In the genomic region with DNA sequence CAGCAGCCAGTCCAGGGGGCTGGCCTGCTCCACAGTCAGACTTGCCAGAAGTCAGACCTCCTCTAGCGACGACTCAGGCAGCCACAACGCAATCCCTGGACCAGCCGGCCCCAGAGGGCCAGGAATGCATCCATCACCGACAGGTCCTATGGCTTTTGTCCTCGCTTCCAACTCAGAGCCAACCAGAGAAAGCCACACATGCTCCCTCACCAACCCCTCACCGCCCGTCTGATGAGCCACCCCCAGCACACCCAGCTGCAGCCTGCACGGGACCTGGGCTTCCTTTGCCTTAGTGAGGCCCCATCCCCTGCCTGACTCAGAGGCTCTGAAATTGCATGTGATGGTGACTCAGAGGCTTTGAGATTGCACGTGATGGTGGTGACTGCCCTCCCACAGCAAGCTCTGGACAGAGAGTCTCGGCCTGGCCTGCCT, we compare ENCODE assay signal across 8 cellular contexts. TPM values are rescaled to one million over a fixed set of nuclear protein-coding genes. Genes with fewer than 3 reads are reported as not detected.
A peak's percentile ranks its signal among the peaks of the same experiment; 100 is the strongest.
DNase-seq lines count a peak whose midpoint lies in the region; ATAC-seq and TF ChIP-seq lines count a peak whose summit lies in the region.
"Not testable (repeated sequence)": the region's sequence is repeated elsewhere in the genome, so short reads cannot be mapped to it uniquely, and the experiment has no call there.

No MANE protein-coding gene starts in this region.

- DNase-seq in DMS53 (lab: John Stamatoyannopoulos, UW) (peak; percentile 64), GM23248 (peak; percentile 94), HT1080 (ENCODE audit: low read depth) (peak; percentile 99), astrocyte of the hippocampus (ENCODE audit: low read depth, low spot score) (peak; percentile 93), ovary (peak; percentile 50 to 81 (median 71)), testis (peak; percentile 80)
- DNase-seq in Right ventricle myocardium superior, result not testable (repeated sequence)

- peak overlapping the region; percentile 76 for H2AFZ ChIP-seq in GM23248

- intact Hi-C loops in Right ventricle myocardium superior (cut with DNase I); ovary (cut with DNase I); testis (cut with DNase I; ENCODE audit: low total_unique reads): not testable (repeated sequence)

- peak overlapping the region; percentile 67 for H3K9ac ChIP-seq in GM23248

- 2 to 3% methylated on average over 9 to 11 of the region's 11 CpGs for WGBS in GM23248 (ENCODE audit: low coverage in 1 of 2, low lambda C conversion rate in 2 of 2, missing lambda C conversion rate in 2 of 2), 2 experiments
- 13 to 35% (median 30%) methylated on average over 11 of the region's 11 CpGs for WGBS in ovary, 3 donors
- 70% methylated on average over 4 to 10 of the region's 11 CpGs for WGBS in testis, 2 donors

- not testable (repeated sequence) for H3K79me2 ChIP-seq in GM23248 (ENCODE audit: insufficient read depth)

- peak; percentile 96 for ATAC-seq in SK-N-SH treated with all-trans-retinoic acid at 6 μM for 48 hours
- ATAC-seq in Right ventricle myocardium superior (ENCODE audit: poor library complexity), result peak; percentile 51

- H3K4me3 ChIP-seq in GM23248, ovary, testis: not testable (repeated sequence)

- not testable (repeated sequence) for TF ChIP-seq EP300 in ovary (IDR thresholded peaks at IDR 0.05)

- TF ChIP-seq POLR2A in ovary (IDR thresholded peaks at IDR 0.05); testis (IDR thresholded peaks at IDR 0.05): not testable (repeated sequence)

- not testable (repeated sequence) for H3K9me2 ChIP-seq in GM23248 (ENCODE audit: insufficient read depth)

- H3K27ac ChIP-seq in GM23248 (peak overlapping the region; percentile 87), ovary (peak overlapping the region; percentile 33 to 66), testis (peak overlapping the region in 1 of 2 donors; percentile 59)

- not testable (repeated sequence) for H3K27me3 ChIP-seq in GM23248 (replicated peaks; ENCODE audit: insufficient read depth); ovary; testis

- not testable (repeated sequence) for H3K9me3 ChIP-seq in GM23248 (ENCODE audit: low read depth); ovary; testis

- H3K4me2 ChIP-seq in GM23248 (ENCODE audit: unreplicated experiment), result peak overlapping the region; percentile 49

- in situ Hi-C loops in GM23248 (cut with MboI), result not testable (repeated sequence)

- peaks cover 10% of the 10 kb centered on the region for H3K4me1 ChIP-seq in GM23248 (ENCODE audit: insufficient read depth)
- not testable (repeated sequence) for H3K4me1 ChIP-seq in ovary (ENCODE audit: insufficient read depth); testis

- not testable (repeated sequence) for H4K20me1 ChIP-seq in GM23248 (ENCODE audit: insufficient read depth)

- TF ChIP-seq CTCF in ovary (IDR thresholded peaks at IDR 0.05); testis (IDR thresholded peaks at IDR 0.05): not testable (repeated sequence)

- H3F3A ChIP-seq in GM23248 (ENCODE audit: insufficient read depth), result not testable (repeated sequence)

- not testable (repeated sequence) for H3K36me3 ChIP-seq in GM23248 (ENCODE audit: low read depth); ovary; testis (ENCODE audit: low read depth, missing control alignments)

RNA-seq across cellular contexts. Expression of a gene that starts 40.2 kb away (rescaled TPM):
- total RNA-seq in GM23248 (2014; rRNA removed; shearing (Covaris generic)), result 34.1 and 39.9 TPM in 2 replicates
- polyA plus RNA-seq in GM23248 (2016; fragmentation: Nextera tagmentation; extraction: Ambion mirVana) (33.4 and 42.7 TPM in 2 replicates), ovary (10 to 100 TPM; 62.4 to 87.6 TPM), testis (ENCODE audit: insufficient read depth, low read depth, low replicate concordance) (65.2 TPM)
- 47.4 and 59.7 TPM in 2 replicates for total RNA-seq in HT1080 (2014; rRNA removed; shearing (Covaris generic))
- 18.0 and 22.2 TPM in 2 replicates for polyA plus RNA-seq in HT1080 (2015; cell fraction: cytosol; rRNA removed)
- 139 and 168 TPM in 2 replicates for polyA plus RNA-seq in HT1080 (2015; cell fraction: nucleus; rRNA removed)
- total RNA-seq in Right ventricle myocardium superior (45.3 TPM), ovary (100 to 1,000 TPM in 6 of 7 donors, 10 to 100 TPM in 1; 84.0 to 172 (median 133) TPM), testis (100 to 1,000 TPM; 132 to 180 TPM)
